8 cellular contexts compared by ENCODE assay signal in genomic region chr20:13784271-13784892, GRCh38. TPM values are rescaled to one million over a fixed set of nuclear protein-coding genes. Genes with fewer than 3 reads are reported as not detected.
DNase-seq lines count a peak whose midpoint lies in the region; ATAC-seq, FAIRE-seq and TF ChIP-seq lines count a peak whose summit lies in the region.

No MANE protein-coding gene starts in this region.

- H2BK120ac ChIP-seq in mesenchymal stem cell (ENCODE audit: low read depth, low read length) = peak overlapping the region; percentile 1

- peak overlapping the region in 1 of 2 experiments; percentile 34 for H2BK12ac ChIP-seq in mesenchymal stem cell (ENCODE audit: low read length in 2 of 2)

- no peaks in the 10 kb centered on the region for H3K9me3 ChIP-seq in GM12878 (replicated peaks; ENCODE audit: control insufficient read depth, insufficient read depth, low read length)
- no peaks in the 10 kb centered on the region for H3K9me3 ChIP-seq in mesenchymal stem cell (ENCODE audit: control insufficient read depth, low read length)

- no peak for TF ChIP-seq CTCF in GM12878 (IDR thresholded peaks at IDR 0.05 in 2 of 3, conservative IDR thresholded peaks at IDR 0.05 in 1 of 3; ENCODE audit: control insufficient read depth in 2 of 3, extremely low read depth in 1 of 3, insufficient read depth in 1 of 3, low read depth in 3 of 3, low read length in 3 of 3)

- in situ Hi-C loops in GM12878 (cut with MboI) = loop anchor here (25.0 kb wide), 1 partner anchor 322 kb away; no protein-coding TSS in a partner anchor

- peaks cover 21% of the 10 kb centered on the region for H3K79me1 ChIP-seq in mesenchymal stem cell (replicated peaks; ENCODE audit: low read length, poor library complexity, severe bottlenecking)

- H4K8ac ChIP-seq in mesenchymal stem cell (ENCODE audit: low read length) = peak overlapping the region; percentile 75

- intact Hi-C loops in GM12878 (cut with micrococcal nuclease; ENCODE audit: unreplicated experiment) = loop anchor here (5.0 kb wide), 1 partner anchor 147 kb away; the partner anchor contains the start of gene TASP1

- no peaks in the 10 kb centered on the region for H4K20me1 ChIP-seq in GM12878 (ENCODE audit: control insufficient read depth, insufficient read depth)

- H3K4me3 Mint-ChIP-seq in activated naive CD4-positive, alpha-beta T cell treated with anti-CD3 and anti-CD28 coated beads, Interleukin-2, amount 10 ng/mL, durations not matched to agents 7 days and 5 days = peak overlapping the region; percentile 99

- H3K4me3 ChIP-seq in GM12878 (peak overlapping the region; percentile 99), mesenchymal stem cell (ENCODE audit: insufficient read depth in 1 of 2, low read depth in 1 of 2, low read length in 2 of 2) (peak overlapping the region; percentile 88 to 94)

- BruUV-seq in GM12878 (replicated peaks; lab: Mats Ljungman, UMichigan) = no TSS peak

- peak; percentile 94; the same call in 1 of the 2 replicates for TF ChIP-seq POLR2A in GM12878 (IDR thresholded peaks at IDR 0.05; ENCODE audit: low read depth, low read length)

- H3K27me3 ChIP-seq in GM12878 (replicated peaks in 1 of 2; ENCODE audit: control insufficient read depth in 2 of 2, insufficient read depth in 2 of 2, low read length in 1 of 2) (no peaks in the 10 kb centered on the region), mesenchymal stem cell (ENCODE audit: control insufficient read depth in 1 of 2, insufficient read depth in 1 of 2, low read length in 2 of 2) (no peaks in the 10 kb centered on the region)

- no peak overlapping the region for H3K14ac ChIP-seq in mesenchymal stem cell (ENCODE audit: low read length in 2 of 2)

- peak overlapping the region; percentile 85 for H3K4me2 ChIP-seq in GM12878 (ENCODE audit: control insufficient read depth, insufficient read depth)
- H3K4me2 ChIP-seq in mesenchymal stem cell (ENCODE audit: low read length, poor library complexity, severe bottlenecking) = peak overlapping the region; percentile 83

- TF ChIP-seq RAD21 in GM12878 (IDR thresholded peaks at IDR 0.05; ENCODE audit: insufficient read depth, low read depth, low read length) = no peak

- H3K9ac ChIP-seq in GM12878 (ENCODE audit: control insufficient read depth, insufficient read depth, low read length) = peak overlapping the region; percentile 92
- H3K9ac ChIP-seq in mesenchymal stem cell (ENCODE audit: low read length) = peak overlapping the region; percentile 97

- peaks cover 25% of the 10 kb centered on the region for H3K36me3 Mint-ChIP-seq in activated naive CD4-positive, alpha-beta T cell treated with anti-CD3 and anti-CD28 coated beads, Interleukin-2, amount 10 ng/mL, durations not matched to agents 7 days and 5 days

- H3K4ac ChIP-seq in mesenchymal stem cell (ENCODE audit: low read depth in 1 of 2, low read length in 2 of 2) = peak overlapping the region in 1 of 2 experiments; percentile 61

- peaks cover 45% of the 10 kb centered on the region for H3K4me1 Mint-ChIP-seq in activated naive CD4-positive, alpha-beta T cell treated with anti-CD3 and anti-CD28 coated beads, Interleukin-2, amount 10 ng/mL, durations not matched to agents 7 days and 5 days

- H2AK5ac ChIP-seq in mesenchymal stem cell (ENCODE audit: low read length, severe bottlenecking) = no peak overlapping the region

- H2AFZ ChIP-seq in GM12878 (ENCODE audit: control insufficient read depth, low read depth, low read length) (peak overlapping the region; percentile 80), mesenchymal stem cell (ENCODE audit: low read depth, low read length) (peak overlapping the region; percentile 29)

- no peak overlapping the region for H3K23ac ChIP-seq in mesenchymal stem cell (ENCODE audit: low read length in 2 of 2)

- WGBS in GM12878 (ENCODE audit: insufficient coverage, insufficient replicate concordance, low lambda C conversion rate, missing lambda C conversion rate) = under 1% methylated on average over 25 of the region's 26 CpGs
- WGBS in mesenchymal stem cell = under 1% methylated on average over 23 of the region's 26 CpGs

- CTCF ChIA-PET in activated naive CD4-positive, alpha-beta T cell treated with anti-CD3 and anti-CD28 coated beads, Interleukin-2, amount 10 ng/mL, durations not matched to agents 7 days and 5 days (lab: Charles Lee) = interaction anchor here (1.5 to 2.7 kb wide), 2 partner anchors 8 to 13 kb away, joined by 3 to 9 read pairs; no protein-coding TSS in a partner anchor
- CTCF ChIA-PET in GM12878 (lab: Yijun Ruan, JAX) = interaction anchor here (0.7 to 3.4 kb wide), 11 partner anchors 9 to 462 kb away, joined by 3 to 30 read pairs (median 3); no protein-coding TSS in a partner anchor

- no peaks in the 10 kb centered on the region for H3K27me3 Mint-ChIP-seq in activated naive CD4-positive, alpha-beta T cell treated with anti-CD3 and anti-CD28 coated beads, Interleukin-2, amount 10 ng/mL, durations not matched to agents 7 days and 5 days

- no peaks in the 10 kb centered on the region for H3K9me3 Mint-ChIP-seq in activated naive CD4-positive, alpha-beta T cell treated with anti-CD3 and anti-CD28 coated beads, Interleukin-2, amount 10 ng/mL, durations not matched to agents 7 days and 5 days

- POLR2A ChIA-PET in GM12878 (lab: Charles Lee) = interaction anchor here (0.6 to 1.4 kb wide), 4 partner anchors 8 to 159 kb away, joined by 3 to 6 read pairs (median 5); no protein-coding TSS in a partner anchor

- H2BK5ac ChIP-seq in mesenchymal stem cell (ENCODE audit: low read depth, low read length, poor library complexity, severe bottlenecking) = no peak overlapping the region

- H2BK15ac ChIP-seq in mesenchymal stem cell (ENCODE audit: low read depth, poor library complexity, severe bottlenecking) = peak overlapping the region; percentile 67

- no peak for TF ChIP-seq EP300 in GM12878 (IDR thresholded peaks at IDR 0.05; ENCODE audit: borderline replicate concordance in 1 of 2, control insufficient read depth in 1 of 2, low read depth in 2 of 2, low read length in 2 of 2)

- peak overlapping the region; percentile 39 for H4K91ac ChIP-seq in mesenchymal stem cell (ENCODE audit: low read length)

- peak overlapping the region; percentile 80 for H3K27ac ChIP-seq in GM12878 (ENCODE audit: control insufficient read depth, insufficient read depth)
- peak overlapping the region; percentile 44 for H3K27ac ChIP-seq in mesenchymal stem cell (ENCODE audit: low read length, poor library complexity, severe bottlenecking)

- ATAC-seq in HG03196 (IDR thresholded peaks at IDR 0.05; ENCODE audit: unreplicated experiment) = peak; percentile 4
- ATAC-seq in GM12878 = peak; percentile 9

- RAD21 ChIA-PET in GM12878 (lab: Charles Lee; ENCODE audit: unreplicated experiment) = interaction anchor here (0.6 to 2.8 kb wide), 6 partner anchors 12 to 854 kb away, joined by 3 to 20 read pairs (median 4); no protein-coding TSS in a partner anchor

- H3K4me1 ChIP-seq in GM12878 (ENCODE audit: control insufficient read depth, insufficient read depth, low read length) = peaks cover 5% of the 10 kb centered on the region
- H3K4me1 ChIP-seq in mesenchymal stem cell (ENCODE audit: control insufficient read depth, insufficient read depth, low read depth, low read length) = peaks cover 4% of the 10 kb centered on the region

- H3K27ac Mint-ChIP-seq in activated naive CD4-positive, alpha-beta T cell treated with anti-CD3 and anti-CD28 coated beads, Interleukin-2, amount 10 ng/mL, durations not matched to agents 7 days and 5 days = peak overlapping the region; percentile 95

- SMC1A ChIA-PET in GM12878 (lab: Charles Lee; ENCODE audit: uncharacterized antibody, unreplicated experiment) = interaction anchor here (0.6 to 2.3 kb wide), 6 partner anchors 9 to 725 kb away, joined by 3 to 16 read pairs (median 3); no protein-coding TSS in a partner anchor

- H3K36me3 ChIP-seq in GM12878 (ENCODE audit: control insufficient read depth in 2 of 2, insufficient read depth in 2 of 2, low read length in 1 of 2) = peaks cover 0 to 2% of the 10 kb centered on the region in 2 experiments; a peak in 1 of 4 replicates
- peaks cover 11 to 53% of the 10 kb centered on the region in 2 experiments for H3K36me3 ChIP-seq in mesenchymal stem cell (ENCODE audit: control insufficient read depth in 1 of 2, insufficient read depth in 2 of 2, low read depth in 1 of 2, low read length in 2 of 2)

- DNase-seq in activated naive CD4-positive, alpha-beta T cell treated with anti-CD3 and anti-CD28 coated beads, Interleukin-2, amount 10 ng/mL, durations not matched to agents 7 days and 5 days = no peak
- no peak for DNase-seq in activated naive CD4-positive, alpha-beta T cell (lab: John Stamatoyannopoulos, UW)
- DNase-seq in GM12878 (ENCODE audit: low read depth, low spot score) (no peak), mesenchymal stem cell (no peak), H4 (ENCODE audit: low spot score) (no peak), MV-4-11 (lab: John Stamatoyannopoulos, UW) (no peak), NCI-H2029 (lab: John Stamatoyannopoulos, UW) (no peak)

- H3K18ac ChIP-seq in mesenchymal stem cell (ENCODE audit: low read depth in 1 of 2, low read length in 2 of 2) = peak overlapping the region; percentile 68 to 70

- H3K79me2 ChIP-seq in GM12878 (ENCODE audit: control insufficient read depth, insufficient read depth, low read length) = peaks cover 47% of the 10 kb centered on the region

- FAIRE-seq in GM12878 (lab: Jason Lieb, UNC) = no peak

RNA-seq across cellular contexts. Expression of gene ESF1, which starts 0.3 kb away (rescaled TPM):
- total RNA-seq in GM12878 (2013; cell fraction: nucleolus; rRNA removed) = 35.3 and 35.5 TPM in 2 replicates
- total RNA-seq in GM12878 (2014; rRNA removed) (9.2 and 15.0 TPM in 2 replicates), GM12878 (2014; rRNA removed; fragmentation: Illumina TruSeq; extraction: Trizol) (32.9 and 36.3 TPM in 2 replicates), GM12878 (2021) (19.1 and 20.2 TPM in 2 replicates)
- 9.6 TPM for polyA plus RNA-seq in GM12878 (2011; ENCODE audit: low read depth)
- polyA plus RNA-seq in GM12878 (2011; rRNA removed) (9.4 and 18.3 TPM in 2 replicates), GM12878 (2014; fragmentation: Illumina TruSeq; extraction: Trizol) (36.2 and 46.3 TPM in 2 replicates), GM12878 (2014; fragmentation: Nextera tagmentation; extraction: Ambion mirVana) (10 to 100 TPM; 20.2 to 27.6 TPM), GM12878 (2014; rRNA removed) (11.5 and 16.5 TPM in 2 replicates), GM12878 (2016; fragmentation: Nextera tagmentation; extraction: Ambion mirVana) (10 to 100 TPM; 11.0 to 14.1 TPM)
- polyA plus RNA-seq in GM12878 (2011; cell fraction: cytosol; rRNA removed) = 1.0 and 1.6 TPM in 2 replicates
- 2.6 and 6.4 TPM in 2 replicates for polyA plus RNA-seq in GM12878 (2011; cell fraction: nucleus; rRNA removed)
- polyA plus RNA-seq in GM12878 (2012) = 15.6 and 17.3 TPM in 2 replicates
- 2.0 and 2.2 TPM in 2 replicates for polyA minus RNA-seq in GM12878 (2011; rRNA and poly(A)+ RNA removed)
- polyA minus RNA-seq in GM12878 (2011; cell fraction: cytosol; rRNA and poly(A)+ RNA removed) = 4.3 and 4.4 TPM in 2 replicates
- 2.7 and 7.0 TPM in 2 replicates for polyA minus RNA-seq in GM12878 (2011; cell fraction: nucleus; rRNA and poly(A)+ RNA removed)
- polyA plus RNA-seq in mesenchymal stem cell (2013, experiment 1 of 2) = 20.9 TPM
- 19.9 TPM for polyA plus RNA-seq in mesenchymal stem cell (2013, experiment 2 of 2)
- total RNA-seq in H4 (2014; rRNA removed; shearing (Covaris generic)) = 3.7 and 7.9 TPM in 2 replicates

RNA-seq across cellular contexts. Expression of gene NDUFAF5, which starts 0.4 kb away (rescaled TPM):
- total RNA-seq in GM12878 (2013; cell fraction: nucleolus; rRNA removed) = 61.2 and 61.3 TPM in 2 replicates
- 15.6 and 19.8 TPM in 2 replicates for total RNA-seq in GM12878 (2014; rRNA removed)
- total RNA-seq in GM12878 (2014; rRNA removed; fragmentation: Illumina TruSeq; extraction: Trizol) = 24.8 and 25.2 TPM in 2 replicates
- total RNA-seq in GM12878 (2021) = 27.2 and 36.9 TPM in 2 replicates
- 19.1 TPM for polyA plus RNA-seq in GM12878 (2011; ENCODE audit: low read depth)
- polyA plus RNA-seq in GM12878 (2011; rRNA removed) = 28.5 and 41.9 TPM in 2 replicates
- 8.9 and 11.0 TPM in 2 replicates for polyA plus RNA-seq in GM12878 (2011; cell fraction: cytosol; rRNA removed)
- polyA plus RNA-seq in GM12878 (2011; cell fraction: nucleus; rRNA removed) = 25.4 and 31.0 TPM in 2 replicates
- polyA plus RNA-seq in GM12878 (2012) = 15.2 and 20.9 TPM in 2 replicates
- polyA plus RNA-seq in GM12878 (2014; fragmentation: Illumina TruSeq; extraction: Trizol) = 23.9 and 38.5 TPM in 2 replicates
- 10 to 100 TPM; 24.7 to 27.5 TPM for polyA plus RNA-seq in GM12878 (2014; fragmentation: Nextera tagmentation; extraction: Ambion mirVana)
- 19.0 and 28.8 TPM in 2 replicates for polyA plus RNA-seq in GM12878 (2014; rRNA removed)
- 10 to 100 TPM; 30.6 to 33.1 TPM for polyA plus RNA-seq in GM12878 (2016; fragmentation: Nextera tagmentation; extraction: Ambion mirVana)
- polyA minus RNA-seq in GM12878 (2011; rRNA and poly(A)+ RNA removed) = 9.8 and 15.4 TPM in 2 replicates
- 3.0 and 3.1 TPM in 2 replicates for polyA minus RNA-seq in GM12878 (2011; cell fraction: cytosol; rRNA and poly(A)+ RNA removed)
- polyA minus RNA-seq in GM12878 (2011; cell fraction: nucleus; rRNA and poly(A)+ RNA removed) = 15.2 and 21.0 TPM in 2 replicates
- 11.4 TPM for polyA plus RNA-seq in mesenchymal stem cell (2013, experiment 1 of 2)
- polyA plus RNA-seq in mesenchymal stem cell (2013, experiment 2 of 2) = 11.8 TPM
- 34.0 and 36.0 TPM in 2 replicates for total RNA-seq in H4 (2014; rRNA removed; shearing (Covaris generic))
